ENCODE assay signal across 1 cellular context in the genomic region with DNA sequence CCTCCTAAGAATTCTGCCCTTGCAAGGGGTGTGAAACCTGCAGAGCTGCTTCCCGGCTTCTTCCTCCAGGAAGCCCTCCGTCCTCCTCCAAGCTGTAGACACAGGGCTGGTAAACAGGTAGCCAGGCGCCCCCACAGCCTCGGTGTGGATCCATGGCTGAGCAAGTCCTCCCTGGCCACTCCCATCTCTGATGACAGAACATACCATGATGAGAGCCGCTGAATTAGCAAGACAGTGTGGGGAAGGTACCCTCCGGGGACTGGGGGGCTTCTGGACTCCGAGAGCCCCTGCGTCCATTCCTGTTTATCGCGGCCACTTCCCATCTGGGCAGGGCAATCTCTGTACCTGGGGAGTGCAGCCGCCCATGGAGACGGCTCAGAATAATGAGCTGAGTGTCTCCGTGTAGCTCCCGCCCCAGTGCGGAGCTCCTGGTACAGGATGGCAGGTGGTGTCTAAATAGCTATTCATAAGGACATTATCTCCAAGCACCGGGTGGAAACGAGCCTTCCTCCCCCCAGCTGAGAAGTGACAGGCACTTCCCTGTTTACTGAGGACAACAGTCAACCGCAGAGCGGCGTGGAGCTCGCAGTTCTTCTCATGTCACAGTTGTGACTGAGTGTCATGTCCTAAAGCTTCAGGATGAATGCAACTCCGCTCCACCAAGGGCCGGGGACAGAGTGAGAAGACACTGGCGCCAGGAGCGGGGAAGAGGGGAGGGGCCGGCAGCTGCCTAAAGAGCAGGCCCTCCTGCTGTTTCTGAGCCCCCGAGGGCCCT.
TF ChIP-seq lines count a peak whose summit lies in the region.

No MANE protein-coding gene starts in this region.

TF ChIP-seq in K562, 482 proteins besides CTCF, POLR2A, EP300 and RAD21 (continued from another document and continues in another):
- TF ChIP-seq, protein P1, sequence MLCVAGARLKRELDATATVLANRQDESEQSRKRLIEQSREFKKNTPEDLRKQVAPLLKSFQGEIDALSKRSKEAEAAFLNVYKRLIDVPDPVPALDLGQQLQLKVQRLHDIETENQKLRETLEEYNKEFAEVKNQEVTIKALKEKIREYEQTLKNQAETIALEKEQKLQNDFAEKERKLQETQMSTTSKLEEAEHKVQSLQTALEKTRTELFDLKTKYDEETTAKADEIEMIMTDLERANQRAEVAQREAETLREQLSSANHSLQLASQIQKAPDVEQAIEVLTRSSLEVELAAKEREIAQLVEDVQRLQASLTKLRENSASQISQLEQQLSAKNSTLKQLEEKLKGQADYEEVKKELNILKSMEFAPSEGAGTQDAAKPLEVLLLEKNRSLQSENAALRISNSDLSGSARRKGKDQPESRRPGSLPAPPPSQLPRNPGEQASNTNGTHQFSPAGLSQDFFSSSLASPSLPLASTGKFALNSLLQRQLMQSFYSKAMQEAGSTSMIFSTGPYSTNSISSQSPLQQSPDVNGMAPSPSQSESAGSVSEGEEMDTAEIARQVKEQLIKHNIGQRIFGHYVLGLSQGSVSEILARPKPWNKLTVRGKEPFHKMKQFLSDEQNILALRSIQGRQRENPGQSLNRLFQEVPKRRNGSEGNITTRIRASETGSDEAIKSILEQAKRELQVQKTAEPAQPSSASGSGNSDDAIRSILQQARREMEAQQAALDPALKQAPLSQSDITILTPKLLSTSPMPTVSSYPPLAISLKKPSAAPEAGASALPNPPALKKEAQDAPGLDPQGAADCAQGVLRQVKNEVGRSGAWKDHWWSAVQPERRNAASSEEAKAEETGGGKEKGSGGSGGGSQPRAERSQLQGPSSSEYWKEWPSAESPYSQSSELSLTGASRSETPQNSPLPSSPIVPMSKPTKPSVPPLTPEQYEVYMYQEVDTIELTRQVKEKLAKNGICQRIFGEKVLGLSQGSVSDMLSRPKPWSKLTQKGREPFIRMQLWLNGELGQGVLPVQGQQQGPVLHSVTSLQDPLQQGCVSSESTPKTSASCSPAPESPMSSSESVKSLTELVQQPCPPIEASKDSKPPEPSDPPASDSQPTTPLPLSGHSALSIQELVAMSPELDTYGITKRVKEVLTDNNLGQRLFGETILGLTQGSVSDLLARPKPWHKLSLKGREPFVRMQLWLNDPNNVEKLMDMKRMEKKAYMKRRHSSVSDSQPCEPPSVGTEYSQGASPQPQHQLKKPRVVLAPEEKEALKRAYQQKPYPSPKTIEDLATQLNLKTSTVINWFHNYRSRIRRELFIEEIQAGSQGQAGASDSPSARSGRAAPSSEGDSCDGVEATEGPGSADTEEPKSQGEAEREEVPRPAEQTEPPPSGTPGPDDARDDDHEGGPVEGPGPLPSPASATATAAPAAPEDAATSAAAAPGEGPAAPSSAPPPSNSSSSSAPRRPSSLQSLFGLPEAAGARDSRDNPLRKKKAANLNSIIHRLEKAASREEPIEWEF (CRISPR knock-in tag; IDR thresholded peaks at IDR 0.05), result no peak
- no peak for TF ChIP-seq POLR2H (tag; IDR thresholded peaks at IDR 0.05; ENCODE audit: low read depth)
- no peak for TF ChIP-seq PHF20 (IDR thresholded peaks at IDR 0.05; ENCODE audit: partially characterized antibody)
- TF ChIP-seq HMG20A (CRISPR knock-in tag; conservative IDR thresholded peaks at IDR 0.05), result no peak
- TF ChIP-seq KAT7 (CRISPR knock-in tag; IDR thresholded peaks at IDR 0.05; ENCODE audit: borderline replicate concordance), result peak; percentile 22; the same call in 1 of the 2 replicates
- TF ChIP-seq, protein P2, sequence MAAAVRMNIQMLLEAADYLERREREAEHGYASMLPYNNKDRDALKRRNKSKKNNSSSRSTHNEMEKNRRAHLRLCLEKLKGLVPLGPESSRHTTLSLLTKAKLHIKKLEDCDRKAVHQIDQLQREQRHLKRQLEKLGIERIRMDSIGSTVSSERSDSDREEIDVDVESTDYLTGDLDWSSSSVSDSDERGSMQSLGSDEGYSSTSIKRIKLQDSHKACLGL (CRISPR knock-in tag; IDR thresholded peaks at IDR 0.05; ENCODE audit: borderline replicate concordance, poor library complexity, severe bottlenecking), result no peak
- no peak for TF ChIP-seq HLTF (IDR thresholded peaks at IDR 0.05)
- TF ChIP-seq ZC3H4 (CRISPR knock-in tag; IDR thresholded peaks at IDR 0.05; ENCODE audit: borderline replicate concordance), result no peak
- TF ChIP-seq, protein P3, sequence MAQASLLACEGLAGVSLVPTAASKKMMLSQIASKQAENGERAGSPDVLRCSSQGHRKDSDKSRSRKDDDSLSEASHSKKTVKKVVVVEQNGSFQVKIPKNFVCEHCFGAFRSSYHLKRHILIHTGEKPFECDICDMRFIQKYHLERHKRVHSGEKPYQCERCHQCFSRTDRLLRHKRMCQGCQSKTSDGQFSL (CRISPR knock-in tag; IDR thresholded peaks at IDR 0.05), result no peak
- TF ChIP-seq, protein P3 (tag; IDR thresholded peaks at IDR 0.05), result no peak
- TF ChIP-seq RBM25 (IDR thresholded peaks at IDR 0.05; ENCODE audit: low read depth, low read length, severe bottlenecking), result no peak
- TF ChIP-seq BRF1 (IDR thresholded peaks at IDR 0.05; ENCODE audit: borderline replicate concordance, extremely low read depth, insufficient read length), result no peak
- TF ChIP-seq, protein P4, sequence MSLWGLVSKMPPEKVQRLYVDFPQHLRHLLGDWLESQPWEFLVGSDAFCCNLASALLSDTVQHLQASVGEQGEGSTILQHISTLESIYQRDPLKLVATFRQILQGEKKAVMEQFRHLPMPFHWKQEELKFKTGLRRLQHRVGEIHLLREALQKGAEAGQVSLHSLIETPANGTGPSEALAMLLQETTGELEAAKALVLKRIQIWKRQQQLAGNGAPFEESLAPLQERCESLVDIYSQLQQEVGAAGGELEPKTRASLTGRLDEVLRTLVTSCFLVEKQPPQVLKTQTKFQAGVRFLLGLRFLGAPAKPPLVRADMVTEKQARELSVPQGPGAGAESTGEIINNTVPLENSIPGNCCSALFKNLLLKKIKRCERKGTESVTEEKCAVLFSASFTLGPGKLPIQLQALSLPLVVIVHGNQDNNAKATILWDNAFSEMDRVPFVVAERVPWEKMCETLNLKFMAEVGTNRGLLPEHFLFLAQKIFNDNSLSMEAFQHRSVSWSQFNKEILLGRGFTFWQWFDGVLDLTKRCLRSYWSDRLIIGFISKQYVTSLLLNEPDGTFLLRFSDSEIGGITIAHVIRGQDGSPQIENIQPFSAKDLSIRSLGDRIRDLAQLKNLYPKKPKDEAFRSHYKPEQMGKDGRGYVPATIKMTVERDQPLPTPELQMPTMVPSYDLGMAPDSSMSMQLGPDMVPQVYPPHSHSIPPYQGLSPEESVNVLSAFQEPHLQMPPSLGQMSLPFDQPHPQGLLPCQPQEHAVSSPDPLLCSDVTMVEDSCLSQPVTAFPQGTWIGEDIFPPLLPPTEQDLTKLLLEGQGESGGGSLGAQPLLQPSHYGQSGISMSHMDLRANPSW (CRISPR knock-in tag; IDR thresholded peaks at IDR 0.05), result no peak
- TF ChIP-seq, protein P5, sequence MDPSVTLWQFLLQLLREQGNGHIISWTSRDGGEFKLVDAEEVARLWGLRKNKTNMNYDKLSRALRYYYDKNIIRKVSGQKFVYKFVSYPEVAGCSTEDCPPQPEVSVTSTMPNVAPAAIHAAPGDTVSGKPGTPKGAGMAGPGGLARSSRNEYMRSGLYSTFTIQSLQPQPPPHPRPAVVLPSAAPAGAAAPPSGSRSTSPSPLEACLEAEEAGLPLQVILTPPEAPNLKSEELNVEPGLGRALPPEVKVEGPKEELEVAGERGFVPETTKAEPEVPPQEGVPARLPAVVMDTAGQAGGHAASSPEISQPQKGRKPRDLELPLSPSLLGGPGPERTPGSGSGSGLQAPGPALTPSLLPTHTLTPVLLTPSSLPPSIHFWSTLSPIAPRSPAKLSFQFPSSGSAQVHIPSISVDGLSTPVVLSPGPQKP (CRISPR knock-in tag; IDR thresholded peaks at IDR 0.05), result no peak
- TF ChIP-seq, protein P6, sequence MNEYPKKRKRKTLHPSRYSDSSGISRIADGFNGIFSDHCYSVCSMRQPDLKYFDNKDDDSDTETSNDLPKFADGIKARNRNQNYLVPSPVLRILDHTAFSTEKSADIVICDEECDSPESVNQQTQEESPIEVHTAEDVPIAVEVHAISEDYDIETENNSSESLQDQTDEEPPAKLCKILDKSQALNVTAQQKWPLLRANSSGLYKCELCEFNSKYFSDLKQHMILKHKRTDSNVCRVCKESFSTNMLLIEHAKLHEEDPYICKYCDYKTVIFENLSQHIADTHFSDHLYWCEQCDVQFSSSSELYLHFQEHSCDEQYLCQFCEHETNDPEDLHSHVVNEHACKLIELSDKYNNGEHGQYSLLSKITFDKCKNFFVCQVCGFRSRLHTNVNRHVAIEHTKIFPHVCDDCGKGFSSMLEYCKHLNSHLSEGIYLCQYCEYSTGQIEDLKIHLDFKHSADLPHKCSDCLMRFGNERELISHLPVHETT (CRISPR knock-in tag; conservative IDR thresholded peaks at IDR 0.05 in 1 of 2, IDR thresholded peaks at IDR 0.05 in 1 of 2), result no peak
- no peak for TF ChIP-seq ZNF583 (CRISPR knock-in tag; IDR thresholded peaks at IDR 0.05)
- no peak for TF ChIP-seq RBM15 (IDR thresholded peaks at IDR 0.05; ENCODE audit: insufficient read depth, low read length)
- TF ChIP-seq, protein P7, sequence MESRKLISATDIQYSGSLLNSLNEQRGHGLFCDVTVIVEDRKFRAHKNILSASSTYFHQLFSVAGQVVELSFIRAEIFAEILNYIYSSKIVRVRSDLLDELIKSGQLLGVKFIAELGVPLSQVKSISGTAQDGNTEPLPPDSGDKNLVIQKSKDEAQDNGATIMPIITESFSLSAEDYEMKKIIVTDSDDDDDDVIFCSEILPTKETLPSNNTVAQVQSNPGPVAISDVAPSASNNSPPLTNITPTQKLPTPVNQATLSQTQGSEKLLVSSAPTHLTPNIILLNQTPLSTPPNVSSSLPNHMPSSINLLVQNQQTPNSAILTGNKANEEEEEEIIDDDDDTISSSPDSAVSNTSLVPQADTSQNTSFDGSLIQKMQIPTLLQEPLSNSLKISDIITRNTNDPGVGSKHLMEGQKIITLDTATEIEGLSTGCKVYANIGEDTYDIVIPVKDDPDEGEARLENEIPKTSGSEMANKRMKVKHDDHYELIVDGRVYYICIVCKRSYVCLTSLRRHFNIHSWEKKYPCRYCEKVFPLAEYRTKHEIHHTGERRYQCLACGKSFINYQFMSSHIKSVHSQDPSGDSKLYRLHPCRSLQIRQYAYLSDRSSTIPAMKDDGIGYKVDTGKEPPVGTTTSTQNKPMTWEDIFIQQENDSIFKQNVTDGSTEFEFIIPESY (CRISPR knock-in tag; IDR thresholded peaks at IDR 0.05), result peak; percentile 33; the same call in 1 of the 2 replicates
- no peak for TF ChIP-seq NELFE (IDR thresholded peaks at IDR 0.05; ENCODE audit: insufficient read depth, insufficient read length)
- TF ChIP-seq, protein P8, sequence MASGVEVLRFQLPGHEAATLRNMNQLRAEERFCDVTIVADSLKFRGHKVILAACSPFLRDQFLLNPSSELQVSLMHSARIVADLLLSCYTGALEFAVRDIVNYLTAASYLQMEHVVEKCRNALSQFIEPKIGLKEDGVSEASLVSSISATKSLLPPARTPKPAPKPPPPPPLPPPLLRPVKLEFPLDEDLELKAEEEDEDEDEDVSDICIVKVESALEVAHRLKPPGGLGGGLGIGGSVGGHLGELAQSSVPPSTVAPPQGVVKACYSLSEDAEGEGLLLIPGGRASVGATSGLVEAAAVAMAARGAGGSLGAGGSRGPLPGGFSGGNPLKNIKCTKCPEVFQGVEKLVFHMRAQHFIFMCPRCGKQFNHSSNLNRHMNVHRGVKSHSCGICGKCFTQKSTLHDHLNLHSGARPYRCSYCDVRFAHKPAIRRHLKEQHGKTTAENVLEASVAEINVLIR (CRISPR knock-in tag; IDR thresholded peaks at IDR 0.05), result no peak
- TF ChIP-seq KDM2B (CRISPR knock-in tag; IDR thresholded peaks at IDR 0.05), result no peak
- TF ChIP-seq, protein P9, sequence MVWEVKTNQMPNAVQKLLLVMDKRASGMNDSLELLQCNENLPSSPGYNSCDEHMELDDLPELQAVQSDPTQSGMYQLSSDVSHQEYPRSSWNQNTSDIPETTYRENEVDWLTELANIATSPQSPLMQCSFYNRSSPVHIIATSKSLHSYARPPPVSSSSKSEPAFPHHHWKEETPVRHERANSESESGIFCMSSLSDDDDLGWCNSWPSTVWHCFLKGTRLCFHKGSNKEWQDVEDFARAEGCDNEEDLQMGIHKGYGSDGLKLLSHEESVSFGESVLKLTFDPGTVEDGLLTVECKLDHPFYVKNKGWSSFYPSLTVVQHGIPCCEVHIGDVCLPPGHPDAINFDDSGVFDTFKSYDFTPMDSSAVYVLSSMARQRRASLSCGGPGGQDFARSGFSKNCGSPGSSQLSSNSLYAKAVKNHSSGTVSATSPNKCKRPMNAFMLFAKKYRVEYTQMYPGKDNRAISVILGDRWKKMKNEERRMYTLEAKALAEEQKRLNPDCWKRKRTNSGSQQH (CRISPR knock-in tag; IDR thresholded peaks at IDR 0.05), result no peak
- TF ChIP-seq COPS2 (conservative IDR thresholded peaks at IDR 0.05), result no peak
- no peak for TF ChIP-seq C11orf30 (IDR thresholded peaks at IDR 0.05; ENCODE audit: low read depth)
- no peak for TF ChIP-seq STAG1 (CRISPR knock-in tag; IDR thresholded peaks at IDR 0.05; ENCODE audit: borderline replicate concordance)
- TF ChIP-seq, protein P10, sequence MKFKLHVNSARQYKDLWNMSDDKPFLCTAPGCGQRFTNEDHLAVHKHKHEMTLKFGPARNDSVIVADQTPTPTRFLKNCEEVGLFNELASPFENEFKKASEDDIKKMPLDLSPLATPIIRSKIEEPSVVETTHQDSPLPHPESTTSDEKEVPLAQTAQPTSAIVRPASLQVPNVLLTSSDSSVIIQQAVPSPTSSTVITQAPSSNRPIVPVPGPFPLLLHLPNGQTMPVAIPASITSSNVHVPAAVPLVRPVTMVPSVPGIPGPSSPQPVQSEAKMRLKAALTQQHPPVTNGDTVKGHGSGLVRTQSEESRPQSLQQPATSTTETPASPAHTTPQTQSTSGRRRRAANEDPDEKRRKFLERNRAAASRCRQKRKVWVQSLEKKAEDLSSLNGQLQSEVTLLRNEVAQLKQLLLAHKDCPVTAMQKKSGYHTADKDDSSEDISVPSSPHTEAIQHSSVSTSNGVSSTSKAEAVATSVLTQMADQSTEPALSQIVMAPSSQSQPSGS (CRISPR knock-in tag; IDR thresholded peaks at IDR 0.05), result no peak
- TF ChIP-seq, protein P11, sequence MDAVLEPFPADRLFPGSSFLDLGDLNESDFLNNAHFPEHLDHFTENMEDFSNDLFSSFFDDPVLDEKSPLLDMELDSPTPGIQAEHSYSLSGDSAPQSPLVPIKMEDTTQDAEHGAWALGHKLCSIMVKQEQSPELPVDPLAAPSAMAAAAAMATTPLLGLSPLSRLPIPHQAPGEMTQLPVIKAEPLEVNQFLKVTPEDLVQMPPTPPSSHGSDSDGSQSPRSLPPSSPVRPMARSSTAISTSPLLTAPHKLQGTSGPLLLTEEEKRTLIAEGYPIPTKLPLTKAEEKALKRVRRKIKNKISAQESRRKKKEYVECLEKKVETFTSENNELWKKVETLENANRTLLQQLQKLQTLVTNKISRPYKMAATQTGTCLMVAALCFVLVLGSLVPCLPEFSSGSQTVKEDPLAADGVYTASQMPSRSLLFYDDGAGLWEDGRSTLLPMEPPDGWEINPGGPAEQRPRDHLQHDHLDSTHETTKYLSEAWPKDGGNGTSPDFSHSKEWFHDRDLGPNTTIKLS (IDR thresholded peaks at IDR 0.05; ENCODE audit: borderline replicate concordance, low read depth), result no peak
- no peak for TF ChIP-seq NFIX (CRISPR knock-in tag; IDR thresholded peaks at IDR 0.05; ENCODE audit: low read depth)
- TF ChIP-seq NCOA2 (IDR thresholded peaks at IDR 0.05; ENCODE audit: partially characterized antibody in 2 of 2), result no peak
- TF ChIP-seq RB1 (IDR thresholded peaks at IDR 0.05; ENCODE audit: low read depth), result no peak
- TF ChIP-seq CBX5 (IDR thresholded peaks at IDR 0.05; ENCODE audit: borderline replicate concordance, low read depth), result no peak
